Comparison of ENCODE assay signal across 25 cellular contexts in the genomic region with DNA sequence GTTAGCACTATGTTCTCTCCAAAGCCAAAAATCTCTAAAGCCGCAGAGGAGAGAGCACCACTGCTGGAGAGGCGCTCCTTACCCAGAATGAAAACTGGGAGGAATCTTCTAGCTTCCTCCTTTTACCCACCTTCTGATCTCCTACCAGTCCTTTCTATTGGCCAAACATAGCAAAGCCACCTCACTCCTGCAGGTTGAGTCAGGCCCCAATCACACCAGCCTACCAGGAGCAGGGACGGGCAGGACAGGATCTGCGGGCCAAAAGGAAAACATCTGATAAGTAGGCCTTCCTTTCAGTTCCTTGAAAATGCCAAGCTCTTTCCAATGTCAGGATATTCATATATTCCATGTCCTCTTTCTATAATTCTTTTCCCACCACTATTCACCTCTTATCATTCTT.
DNase-seq lines count a peak whose midpoint lies in the region; ATAC-seq and TF ChIP-seq lines count a peak whose summit lies in the region.
"Had no signal": no experiment of that assay in that cellular context is flagged by ENCODE, and none has a peak within 500 bp of the region (broad histone marks: within the 10 kb centered on the region; RNA-seq: fewer than 3 reads in every experiment).

No MANE protein-coding gene starts in this region.

- DNase-seq in PC-3 = peak; percentile 40
- peak; percentile 34 for DNase-seq in colonic mucosa
- peak in 1 of 2 donors; percentile 51 for DNase-seq in left colon
- peak; percentile 31 for DNase-seq in transverse colon
- no peak for DNase-seq in activated naive CD4-positive, alpha-beta T cell treated with anti-CD3 and anti-CD28 coated beads, Interleukin-2, amount 50 U/mL, for 16 hours
- DNase-seq: AML-193; CD4-positive, alpha-beta T cell; DMS53; GOT3; Karpas-422; MV-4-11; NCI-H1105; NCI-H1436 treated with DMSO at 0.1 percent for 48 hours; NCI-H187 treated with DMSO at 0.1 percent for 48 hours; NCI-H2107; NCI-H524; NCI-H748 treated with DMSO at 0.1 percent for 48 hours; Right ventricle myocardium superior had no signal

- POLR2A ChIA-PET in PC-3 (lab: Charles Lee; ENCODE audit: unreplicated experiment) = no interaction called here

- intact Hi-C loops in PC-3 (cut with micrococcal nuclease) (no loop called here), colonic mucosa (cut with DNase I) (no loop called here), left colon (cut with DNase I, micrococcal nuclease) (no loop called here), transverse colon (cut with DNase I; ENCODE audit: low total_unique reads) (no loop called here)

- H3K79me2 ChIP-seq in PC-3 (ENCODE audit: low read length) = no peaks in the 10 kb centered on the region

- no peak overlapping the region for H3K27ac ChIP-seq in PC-3 (ENCODE audit: low read length)
- peak overlapping the region; percentile 5 for H3K27ac ChIP-seq in colonic mucosa
- H3K27ac ChIP-seq in transverse colon = peak overlapping the region; percentile 26 to 58 (median 42)
- H3K27ac ChIP-seq: A549; BLaER1 treated with 17β-estradiol and CSF1 and Interleukin-3, amounts not matched to agents 10 nM and 100 nM; HL-60; SJSA1 had no signal

- H3K4me2 ChIP-seq in PC-3 (ENCODE audit: low read length) = 0 out of 2 replicates have a peak overlapping the region, but pooled peaks have one; percentile 4
- H3K4me2 ChIP-seq: BLaER1 treated with 17β-estradiol and CSF1 and Interleukin-3, amounts not matched to agents 10 nM and 100 nM had no signal

- H3K9me2 ChIP-seq in PC-3 (replicated peaks; ENCODE audit: low read length) = no peaks in the 10 kb centered on the region

- TF ChIP-seq CTCF in PC-3 (conservative IDR thresholded peaks at IDR 0.05; ENCODE audit: low read depth, low read length) (no peak), colonic mucosa (IDR thresholded peaks at IDR 0.05) (no peak), transverse colon (IDR thresholded peaks at IDR 0.05) (no peak)

- 52 to 55% methylated on average over 2 to 4 of the region's 4 CpGs for WGBS in transverse colon (ENCODE audit: low coverage in 1 of 2), 2 donors

- no peaks in the 10 kb centered on the region for H3K9me3 ChIP-seq in PC-3 (ENCODE audit: low read length)
- H3K9me3 ChIP-seq in colonic mucosa = no peaks in the 10 kb centered on the region
- H3K9me3 ChIP-seq in transverse colon = no peaks in the 10 kb centered on the region
- H3K9me3 ChIP-seq: A549; BLaER1 treated with 17β-estradiol and CSF1 and Interleukin-3, amounts not matched to agents 10 nM and 100 nM; HAP-1; SJSA1 had no signal

- BruUV-seq in PC-3 (replicated peaks; lab: Mats Ljungman, UMichigan) = no TSS peak

- no peak for TF ChIP-seq EP300 in transverse colon (IDR thresholded peaks at IDR 0.05; ENCODE audit: low read depth)

- H3K27me3 ChIP-seq in PC-3 (ENCODE audit: low read length) = no peaks in the 10 kb centered on the region
- H3K27me3 ChIP-seq in colonic mucosa = no peaks in the 10 kb centered on the region
- H3K27me3 ChIP-seq in transverse colon = no peaks in the 10 kb centered on the region
- H3K27me3 ChIP-seq: BLaER1 treated with 17β-estradiol and CSF1 and Interleukin-3, amounts not matched to agents 10 nM and 100 nM; SJSA1 had no signal

- in situ Hi-C loops in transverse colon (cut with MboI; ENCODE audit: low pct_ligation_motif_present in 1 of 4, low pct_unique_long_range_greater_than_20kb in 1 of 4, low sequenced_read_pairs in 3 of 4) = no loop called here

- ATAC-seq in PC-3 (peak; percentile 38; the same call in 1 of the 2 replicates), left colon (peak; percentile 7), GM18870 (IDR thresholded peaks at IDR 0.05; ENCODE audit: unreplicated experiment) (no peak), HG02852 (IDR thresholded peaks at IDR 0.05; ENCODE audit: unreplicated experiment) (no peak)
- ATAC-seq: A549 had no signal

- H4K20me1 ChIP-seq in PC-3 (ENCODE audit: low read length) = no peaks in the 10 kb centered on the region
- H4K20me1 ChIP-seq: BLaER1 treated with 17β-estradiol and CSF1 and Interleukin-3, amounts not matched to agents 10 nM and 100 nM had no signal

- no peak for TF ChIP-seq POLR2A in transverse colon (IDR thresholded peaks at IDR 0.05)

- H3K9ac ChIP-seq in PC-3 (ENCODE audit: low read length) (no peak overlapping the region), colonic mucosa (ENCODE audit: low read depth in 2 of 2, low read length in 2 of 2) (peak overlapping the region in 1 of 2 donors; percentile 21)
- H3K9ac ChIP-seq: BLaER1 treated with 17β-estradiol and CSF1 and Interleukin-3, amounts not matched to agents 10 nM and 100 nM had no signal

- H2AFZ ChIP-seq in PC-3 (ENCODE audit: low read length) = peak overlapping the region; percentile 51

- H3K4me1 ChIP-seq in PC-3 (ENCODE audit: insufficient read depth, low read length) = peaks cover 36% of the 10 kb centered on the region
- H3K4me1 ChIP-seq in colonic mucosa = peaks cover 13% of the 10 kb centered on the region
- H3K4me1 ChIP-seq in transverse colon = peaks cover 0 to 62% (median 36%) of the 10 kb centered on the region in 4 donors
- H3K4me1 ChIP-seq: HAP-1, SJSA1 had no signal

- CTCF ChIA-PET in PC-3 (lab: Charles Lee) = no interaction called here

- H3K4me3 ChIP-seq in PC-3 (ENCODE audit: low read length) (no peak overlapping the region), colonic mucosa (no peak overlapping the region), transverse colon (no peak overlapping the region)
- H3K4me3 ChIP-seq: A549; BLaER1 treated with 17β-estradiol and CSF1 and Interleukin-3, amounts not matched to agents 10 nM and 100 nM; HAP-1; SJSA1 had no signal

- no peaks in the 10 kb centered on the region for H3K36me3 ChIP-seq in PC-3 (ENCODE audit: low read depth, low read length)
- no peaks in the 10 kb centered on the region for H3K36me3 ChIP-seq in colonic mucosa
- no peaks in the 10 kb centered on the region for H3K36me3 ChIP-seq in transverse colon
- H3K36me3 ChIP-seq: BLaER1 treated with 17β-estradiol and CSF1 and Interleukin-3, amounts not matched to agents 10 nM and 100 nM; HAP-1; SJSA1 had no signal

- no peaks in the 10 kb centered on the region for H3F3A ChIP-seq in PC-3 (ENCODE audit: low read length, unreplicated experiment)

Comparison
In these comparisons a context has a peak if more than half of its experiments do, and no peak if none do; other contexts are left out.
1. ATAC-seq: peak in PC-3 (single experiment) and left colon (single experiment); none in GM18870 (single experiment) and HG02852 (single experiment).